ENCODE assay signal across 8 cellular contexts in genomic region chr19:57815247-57816075, GRCh38. TPM values are rescaled to one million over a fixed set of nuclear protein-coding genes. Genes with fewer than 3 reads are reported as not detected.
A peak's percentile ranks its signal among the peaks of the same experiment; 100 is the strongest.
DNase-seq lines count a peak whose midpoint lies in the region; ATAC-seq and TF ChIP-seq lines count a peak whose summit lies in the region.

No MANE protein-coding gene starts in this region.

- TF ChIP-seq CTCF in right atrium auricular region (IDR thresholded peaks at IDR 0.05) = no peak
- TF ChIP-seq CTCF in brain microvascular endothelial cell (IDR thresholded peaks at IDR 0.05; ENCODE audit: low read depth, low read length, missing control alignments) = no peak

- H3K4me1 ChIP-seq in right atrium auricular region (peaks cover 0 to 20% of the 10 kb centered on the region in 2 donors), muscle layer of colon (ENCODE audit: insufficient read depth, low read length) (peaks cover 10% of the 10 kb centered on the region)

- H3K4me3 ChIP-seq in right atrium auricular region = peak overlapping the region; percentile 78 to 92
- peak overlapping the region; percentile 95 for H3K4me3 ChIP-seq in brain microvascular endothelial cell (ENCODE audit: low read depth, low read length)
- H3K4me3 ChIP-seq in muscle layer of colon (ENCODE audit: low read depth in 1 of 2, low read length in 2 of 2) = peak overlapping the region; percentile 86 to 90

- DNase-seq in right atrium auricular region (ENCODE audit: low spot score) = no peak
- no peak for DNase-seq in Right ventricle myocardium superior
- no peak for DNase-seq in brain microvascular endothelial cell
- DNase-seq in NCI-H510A treated with DMSO at 0.1 percent for 48 hours (lab: John Stamatoyannopoulos, UW) = no peak
- no peak for DNase-seq in COR-L47 (lab: John Stamatoyannopoulos, UW)
- no peak for DNase-seq in central memory CD4-positive, alpha-beta T cell

- in situ Hi-C loops in brain microvascular endothelial cell (cut with HindIII; ENCODE audit: low pct_ligation_motif_present, low sequenced_read_pairs) = no loop called here

- ATAC-seq in Right ventricle myocardium superior (ENCODE audit: poor library complexity) = no peak
- ATAC-seq in GM18520 (IDR thresholded peaks at IDR 0.05; ENCODE audit: unreplicated experiment) = no peak

- peak overlapping the region; percentile 76 to 78 for H3K27ac ChIP-seq in right atrium auricular region
- H3K27ac ChIP-seq in brain microvascular endothelial cell = no peak overlapping the region
- H3K27ac ChIP-seq in muscle layer of colon (ENCODE audit: low read depth, low read length) = no peak overlapping the region

- no peak overlapping the region for H3K9ac ChIP-seq in muscle layer of colon (ENCODE audit: low read length)

- H3K36me3 ChIP-seq in right atrium auricular region (peaks cover under 1% of the 10 kb centered on the region), brain microvascular endothelial cell (replicated peaks) (peaks cover 11% of the 10 kb centered on the region), muscle layer of colon (ENCODE audit: insufficient read depth, low read length) (peaks cover 2% of the 10 kb centered on the region)

- H3K27me3 ChIP-seq in right atrium auricular region (no peaks in the 10 kb centered on the region), brain microvascular endothelial cell (replicated peaks) (no peaks in the 10 kb centered on the region), muscle layer of colon (ENCODE audit: control insufficient read depth in 1 of 2, insufficient read depth in 2 of 2, low read length in 2 of 2) (no peaks in the 10 kb centered on the region)

- intact Hi-C loops in Right ventricle myocardium superior (cut with DNase I) = no loop called here

- no peaks in the 10 kb centered on the region for H3K9me3 ChIP-seq in right atrium auricular region
- H3K9me3 ChIP-seq in muscle layer of colon (ENCODE audit: low read length) = no peaks in the 10 kb centered on the region

RNA-seq across cellular contexts. Expression of gene ZNF552, which starts 0.7 kb away (rescaled TPM):
- 1 to 10 TPM; 1.0 to 5.3 TPM for total RNA-seq in right atrium auricular region
- total RNA-seq in Right ventricle myocardium superior = 3.5 TPM

RNA-seq across cellular contexts. Expression of gene ZNF587B, which starts 14.6 kb away (rescaled TPM):
- total RNA-seq in right atrium auricular region = 1 to 10 TPM; 3.2 to 5.7 TPM
- 6.3 TPM for total RNA-seq in Right ventricle myocardium superior

RNA-seq across cellular contexts. Expression of gene ZNF587, which starts 34.2 kb away (rescaled TPM):
- total RNA-seq in right atrium auricular region = 10 to 100 TPM; 11.6 to 12.5 TPM
- 13.7 TPM for total RNA-seq in Right ventricle myocardium superior

RNA-seq across cellular contexts. Expression of gene ZNF586, which starts 46.0 kb away (rescaled TPM):
- total RNA-seq in right atrium auricular region (10 to 100 TPM in 1 of 2 donors, 1 to 10 TPM in 1; 5.7 to 11.9 TPM), Right ventricle myocardium superior (9.8 TPM)

Comparison
In these comparisons a context has a peak if more than half of its experiments do, and no peak if none do; other contexts are left out.
1. H3K27ac ChIP-seq: peak in right atrium auricular region (2 of 2); none in brain microvascular endothelial cell (single experiment) and muscle layer of colon (single experiment).
2. Peak in every context shown above with its lines, with median percentiles within 50 percentile points of each other: H3K4me3 ChIP-seq.